In genomic region chr3:101320475-101320874, GRCh38 we compare ENCODE assay signal across 27 cellular contexts.
"Had no signal": no experiment of that assay in that cellular context is flagged by ENCODE, and none has a peak within 500 bp of the region (broad histone marks: within the 10 kb centered on the region; RNA-seq: fewer than 3 reads in every experiment).

TSS of gene IMPG2 (minus strand) at chr3:101320575. CDS start at chr3:101320372, 203 bp downstream.

- H3K4me1 Mint-ChIP-seq: activated naive CD8-positive, alpha-beta T cell treated with anti-CD3 and anti-CD28 coated beads, Interleukin-2, amount 10 ng/mL, durations not matched to agents 7 days and 5 days; naive B cell had no signal

- H3K27ac Mint-ChIP-seq: activated naive CD4-positive, alpha-beta T cell treated with anti-CD3 and anti-CD28 coated beads for 36 hours; activated naive CD8-positive, alpha-beta T cell treated with anti-CD3 and anti-CD28 coated beads, Interleukin-2, amount 10 ng/mL, durations not matched to agents 7 days and 5 days; endodermal cell; T-helper 1 cell treated with Interleukin-12 subunit alpha and Interleukin-12 subunit beta and Interleukin-4 antibody, amounts not matched to agents 30 μg/mL and 1 μg/mL, for 36 hours had no signal

- H3K36me3 ChIP-seq: colonic mucosa, gastrocnemius medialis, right atrium auricular region had no signal

- H3K9me3 Mint-ChIP-seq: activated naive CD4-positive, alpha-beta T cell treated with anti-CD3 and anti-CD28 coated beads for 36 hours; activated naive CD8-positive, alpha-beta T cell treated with anti-CD3 and anti-CD28 coated beads, Interleukin-2, amount 10 ng/mL, durations not matched to agents 7 days and 5 days; endodermal cell; naive B cell; T-helper 1 cell treated with Interleukin-12 subunit alpha and Interleukin-12 subunit beta and Interleukin-4 antibody, amounts not matched to agents 30 μg/mL and 1 μg/mL, for 36 hours had no signal

- DNase-seq: activated CD4-positive, alpha-beta T cell treated with anti-CD3 and anti-CD28 coated beads for 4 hours; activated CD4-positive, alpha-beta T cell treated with anti-CD3 and anti-CD28 coated beads, Interleukin-2, amount 50 U/mL, for 48 hours; activated CD4-positive, CD25-positive, alpha-beta regulatory T cell; activated CD8-positive, alpha-beta memory T cell treated with anti-CD3 and anti-CD28 coated beads, Interleukin-2, amount 50 U/mL, for 48 hours; activated effector memory CD4-positive, alpha-beta T cell treated with Interleukin-2 at 50 U/mL for 16 hours; activated naive CD4-positive, alpha-beta T cell treated with anti-CD3 and anti-CD28 coated beads for 36 hours; activated naive CD8-positive, alpha-beta T cell treated with anti-CD3 and anti-CD28 coated beads, Interleukin-2, amount 10 ng/mL, durations not matched to agents 7 days and 5 days; activated T-cell treated with anti-CD3 and anti-CD28 coated beads, Interleukin-2, amount 50 U/mL, for 48 hours; amygdala; colonic mucosa; dorsolateral prefrontal cortex; endodermal cell; esophagus squamous epithelium; gastrocnemius medialis; heart left ventricle; islet precursor cell; left cardiac atrium; mucosa of descending colon; naive B cell; psoas muscle; spleen; stimulated activated CD4-positive, alpha-beta T cell treated with anti-CD3 and anti-CD28 coated beads, Interleukin-4, amount 100 ng/mL, for 1 hour; stimulated activated naive CD4-positive, alpha-beta T cell; testis; trophoblast cell had no signal

- H3K4me3 Mint-ChIP-seq: activated naive CD4-positive, alpha-beta T cell treated with anti-CD3 and anti-CD28 coated beads for 36 hours; activated naive CD8-positive, alpha-beta T cell treated with anti-CD3 and anti-CD28 coated beads, Interleukin-2, amount 10 ng/mL, durations not matched to agents 7 days and 5 days; endodermal cell; naive B cell; T-helper 1 cell treated with Interleukin-12 subunit alpha and Interleukin-12 subunit beta and Interleukin-4 antibody, amounts not matched to agents 30 μg/mL and 1 μg/mL, for 36 hours had no signal

- H3K27me3 ChIP-seq: colonic mucosa, dorsolateral prefrontal cortex, esophagus squamous epithelium, gastrocnemius medialis, heart left ventricle, right atrium auricular region, spleen, testis had no signal

- H3K4me3 ChIP-seq: colonic mucosa, dorsolateral prefrontal cortex, esophagus squamous epithelium, gastrocnemius medialis, heart left ventricle, mucosa of descending colon, psoas muscle, right atrium auricular region, spleen, testis had no signal

- H3K27ac ChIP-seq: colonic mucosa, dorsolateral prefrontal cortex, esophagus squamous epithelium, gastrocnemius medialis, heart left ventricle, psoas muscle, right atrium auricular region, spleen, testis had no signal

- ATAC-seq: gastrocnemius medialis, heart left ventricle, left cardiac atrium, mucosa of descending colon, psoas muscle had no signal

- H3K9me3 ChIP-seq: colonic mucosa, esophagus squamous epithelium, gastrocnemius medialis, heart left ventricle, mucosa of descending colon, psoas muscle, right atrium auricular region, spleen, testis had no signal

- H3K4me1 ChIP-seq: colonic mucosa, esophagus squamous epithelium, gastrocnemius medialis, heart left ventricle, psoas muscle, right atrium auricular region, spleen, testis had no signal

- H3K27me3 Mint-ChIP-seq: activated naive CD8-positive, alpha-beta T cell treated with anti-CD3 and anti-CD28 coated beads, Interleukin-2, amount 10 ng/mL, durations not matched to agents 7 days and 5 days; naive B cell had no signal
